ENCODE assay signal across 6 cellular contexts in genomic region chr19:17337675-17338439, GRCh38. TPM values are rescaled to one million over a fixed set of nuclear protein-coding genes. Genes with fewer than 3 reads are reported as not detected.
DNase-seq lines count a peak whose midpoint lies in the region; ATAC-seq and TF ChIP-seq lines count a peak whose summit lies in the region.

No MANE protein-coding gene starts in this region.

- no peak overlapping the region for H3K27ac ChIP-seq in SJSA1

- H3K36me3 ChIP-seq in SJSA1 = peaks cover 11% of the 10 kb centered on the region

- peak; percentile 2 for ATAC-seq in GM19372 (IDR thresholded peaks at IDR 0.05; ENCODE audit: low read depth, unreplicated experiment)
- ATAC-seq in stimulated activated naive CD8-positive, alpha-beta T cell treated with anti-CD3 and anti-CD28 coated beads, Interleukin-15, Interleukin-2, amounts not matched to agents 100 U/mL and 50 U/mL, for 24 hours = no peak

- peak in 1 of 2 experiments; percentile 45 for DNase-seq in SJSA1 (ENCODE audit: low read depth in 1 of 2, low spot score in 2 of 2)
- DNase-seq in foreskin fibroblast = peak in 1 of 2 donors; percentile 65
- peak; percentile 65 for DNase-seq in stimulated activated naive CD8-positive, alpha-beta T cell treated with anti-CD3 and anti-CD28 coated beads, Interleukin-15, Interleukin-2, amounts not matched to agents 100 U/mL and 50 U/mL, for 24 hours
- DNase-seq in NCI-H510A (lab: John Stamatoyannopoulos, UW) = no peak
- no peak for DNase-seq in GM19240 (ENCODE audit: insufficient read length, low spot score)

- no peaks in the 10 kb centered on the region for H3K9me3 ChIP-seq in SJSA1 (replicated peaks)

- no peak for TF ChIP-seq CTCF in foreskin fibroblast (IDR thresholded peaks at IDR 0.05; ENCODE audit: low read depth, low read length)

- H3K4me1 ChIP-seq in SJSA1 (replicated peaks) = peaks cover 27% of the 10 kb centered on the region

- no peaks in the 10 kb centered on the region for H3K27me3 ChIP-seq in SJSA1 (replicated peaks)

- peak overlapping the region; percentile 54 for H3K4me3 ChIP-seq in SJSA1
- peak overlapping the region; percentile 83 to 91 for H3K4me3 ChIP-seq in foreskin fibroblast (ENCODE audit: low read depth in 1 of 2, low read length in 2 of 2)

RNA-seq across cellular contexts. Expression of gene GTPBP3, which starts 0.5 kb away (rescaled TPM):
- 19.5 and 31.6 TPM in 2 replicates for total RNA-seq in SJSA1 (2014; rRNA removed; shearing (Covaris generic))

RNA-seq across cellular contexts. Expression of gene ANO8, which starts 3.2 kb away (rescaled TPM):
- total RNA-seq in SJSA1 (2014; rRNA removed; shearing (Covaris generic)) = 2.9 and 5.3 TPM in 2 replicates

RNA-seq across cellular contexts. Expression of gene DDA1, which starts 28.5 kb away (rescaled TPM):
- 74.7 and 107 TPM in 2 replicates for total RNA-seq in SJSA1 (2014; rRNA removed; shearing (Covaris generic))

RNA-seq across cellular contexts. Expression of gene MRPL34, which starts 32.2 kb away (rescaled TPM):
- total RNA-seq in SJSA1 (2014; rRNA removed; shearing (Covaris generic)) = 35.1 and 69.4 TPM in 2 replicates

RNA-seq across cellular contexts. Expression of gene ABHD8, which starts 34.6 kb away (rescaled TPM):
- total RNA-seq in SJSA1 (2014; rRNA removed; shearing (Covaris generic)) = 2.3 and 5.2 TPM in 2 replicates
